ENCODE assay signal across 16 cellular contexts in genomic region chr4:28449080-28449479, GRCh38.
"Had no signal": no experiment of that assay in that cellular context is flagged by ENCODE, and none has a peak within 500 bp of the region (broad histone marks: within the 10 kb centered on the region; RNA-seq: fewer than 3 reads in every experiment).

No MANE protein-coding gene starts in this region.

- H3K9me3 ChIP-seq: esophagus muscularis mucosa, pancreas, testis had no signal

- H3K4me3 ChIP-seq: breast epithelium, esophagus muscularis mucosa, neural progenitor cell, pancreas, testis had no signal

- H3K9ac ChIP-seq: neural progenitor cell had no signal

- H3K36me3 ChIP-seq: breast epithelium, esophagus muscularis mucosa, neural progenitor cell, pancreas had no signal

- H3K4me1 ChIP-seq: breast epithelium, esophagus muscularis mucosa, testis had no signal

- H3K27me3 ChIP-seq: breast epithelium, esophagus muscularis mucosa, foreskin keratinocyte, neural progenitor cell, pancreas, testis had no signal

- DNase-seq: activated CD4-positive, alpha-beta memory T cell treated with anti-CD3 and anti-CD28 coated beads for 36 hours; activated effector memory CD4-positive, alpha-beta T cell treated with anti-CD3 and anti-CD28 coated beads, Interleukin-2, amount 50 U/mL, for 16 hours; activated naive CD8-positive, alpha-beta T cell treated with anti-CD3 and anti-CD28 coated beads, Interleukin-2, amount 10 ng/mL, durations not matched to agents 7 days and 5 days; activated T-cell treated with anti-CD3 and anti-CD28 coated beads, Interleukin-2, amount 50 U/mL, for 4 hours; foreskin keratinocyte; head of caudate nucleus; pancreas; stimulated activated CD4-positive, alpha-beta T cell treated with anti-CD3 and anti-CD28 coated beads, Interleukin-15, amount 100 ng/mL, for 24 hours; stimulated activated CD4-positive, alpha-beta T cell treated with anti-CD3 and anti-CD28 coated beads, Interleukin-4, amount 100 ng/mL, for 24 hours; T-helper 9 cell; testis had no signal

- H2AFZ ChIP-seq: neural progenitor cell had no signal

- H3K27ac ChIP-seq: breast epithelium, esophagus muscularis mucosa, foreskin keratinocyte, neural progenitor cell, pancreas, testis, VCaP had no signal

- ATAC-seq: activated T-cell treated with anti-CD3 and anti-CD28 coated beads, Interleukin-2, amount 50 U/mL, for 4 hours; foreskin keratinocyte; left lobe of liver; pancreas had no signal

- H3K4me2 ChIP-seq: neural progenitor cell had no signal
